15 cellular contexts compared by ENCODE assay signal in genomic region chr14:33647385-33647786, GRCh38.
DNase-seq lines count a peak whose midpoint lies in the region; ATAC-seq, FAIRE-seq and TF ChIP-seq lines count a peak whose summit lies in the region.
"Had no signal": no experiment of that assay in that cellular context is flagged by ENCODE, and none has a peak within 500 bp of the region (broad histone marks: within the 10 kb centered on the region; RNA-seq: fewer than 3 reads in every experiment).

No MANE protein-coding gene starts in this region.

- no peak overlapping the region for H2AFZ ChIP-seq in PC-9
- peak overlapping the region; percentile 43 for H2AFZ ChIP-seq in endothelial cell of umbilical vein (ENCODE audit: low read depth, low read length)

- H3K4me3 ChIP-seq in PC-9 (no peak overlapping the region), endothelial cell of umbilical vein (replicated peaks in 1 of 3; ENCODE audit: insufficient read depth in 1 of 3, low read depth in 1 of 3, low read length in 3 of 3) (no peak overlapping the region), right cardiac atrium (ENCODE audit: low read length) (no peak overlapping the region)

- dilution Hi-C loops in endothelial cell of umbilical vein (cut with MboI; ENCODE audit: extremely low pct_ligation_motif_present, low sequenced_read_pairs) = no loop called here

- H3K9me2 ChIP-seq in PC-9 (ENCODE audit: insufficient read depth) = no peaks in the 10 kb centered on the region

- H3K9me3 ChIP-seq in PC-9 (ENCODE audit: insufficient read depth, low read depth) (no peaks in the 10 kb centered on the region), endothelial cell of umbilical vein (replicated peaks; ENCODE audit: control insufficient read depth, insufficient read depth, low read length) (no peaks in the 10 kb centered on the region), right cardiac atrium (ENCODE audit: control insufficient read depth, low read length) (no peaks in the 10 kb centered on the region)

- H3K4me2 ChIP-seq in PC-9 (0 out of 2 replicates have a peak overlapping the region, but pooled peaks have one; percentile 14), endothelial cell of umbilical vein (ENCODE audit: insufficient read depth, low read length) (peak overlapping the region; percentile 53)

- H4K20me1 ChIP-seq in PC-9 (ENCODE audit: insufficient read depth) (no peaks in the 10 kb centered on the region), endothelial cell of umbilical vein (replicated peaks; ENCODE audit: control insufficient read depth, extremely low read depth, insufficient read depth, low read length) (no peaks in the 10 kb centered on the region)

- H3F3A ChIP-seq in PC-9 (ENCODE audit: insufficient read depth, low read depth) = peaks cover 15% of the 10 kb centered on the region; the same call in 1 of the 2 replicates

- peak overlapping the region; percentile 37 for H3K9ac ChIP-seq in endothelial cell of umbilical vein (replicated peaks; ENCODE audit: extremely low read depth, insufficient read depth, low read length)

- peak; percentile 95 for DNase-seq in EH (ENCODE audit: low read depth)
- peak; percentile 16 to 87 for DNase-seq in PC-9
- DNase-seq in endothelial cell of umbilical vein (ENCODE audit: low read depth, low spot score) = peak; percentile 85
- no peak for DNase-seq in omental fat pad (ENCODE audit: low spot score)
- no peak for DNase-seq in caudate nucleus (lab: John Stamatoyannopoulos, UW)
- DNase-seq in right cardiac atrium = no peak
- DNase-seq in Calu3 = no peak
- DNase-seq: activated CD4-positive, alpha-beta T cell treated with anti-CD3 and anti-CD28 coated beads for 4 hours; activated naive CD4-positive, alpha-beta T cell; DMS 273 treated with DMSO at 0.1 percent for 48 hours; KBM-7; natural killer cell; SHP77 treated with DMSO at 0.1 percent for 48 hours; stimulated activated CD4-positive, alpha-beta T cell treated with anti-CD3 and anti-CD28 coated beads, Interleukin-2, amount 100 ng/mL, for 24 hours had no signal

- POLR2A ChIA-PET in PC-9 (lab: Charles Lee; ENCODE audit: unreplicated experiment) = no interaction called here
- POLR2A ChIA-PET in endothelial cell of umbilical vein (lab: Charles Lee) = no interaction called here

- no peak overlapping the region for H3K27ac Mint-ChIP-seq in Calu3 (ENCODE audit: unreplicated experiment)
- H3K27ac Mint-ChIP-seq: natural killer cell had no signal

- H3K36me3 Mint-ChIP-seq in Calu3 (ENCODE audit: insufficient read depth, unreplicated experiment) = no peaks in the 10 kb centered on the region
- H3K36me3 Mint-ChIP-seq: natural killer cell had no signal

- H3K9me1 ChIP-seq in endothelial cell of umbilical vein (replicated peaks; ENCODE audit: control insufficient read depth, extremely low read depth, insufficient read depth, low read length) = no peaks in the 10 kb centered on the region

- H3K36me3 ChIP-seq in PC-9 (ENCODE audit: low read depth) (no peaks in the 10 kb centered on the region), endothelial cell of umbilical vein (ENCODE audit: control insufficient read depth in 2 of 2, extremely low read depth in 1 of 2, insufficient read depth in 2 of 2, low read length in 2 of 2) (no peaks in the 10 kb centered on the region)

- no peaks in the 10 kb centered on the region for H3K79me2 ChIP-seq in PC-9 (ENCODE audit: low read depth)
- H3K79me2 ChIP-seq in endothelial cell of umbilical vein (ENCODE audit: control insufficient read depth, insufficient read depth, low read length) = no peaks in the 10 kb centered on the region

- no peaks in the 10 kb centered on the region for H3K4me1 Mint-ChIP-seq in Calu3 (ENCODE audit: low read depth, unreplicated experiment)
- H3K4me1 Mint-ChIP-seq: natural killer cell had no signal

- peak; percentile 81 for FAIRE-seq in endothelial cell of umbilical vein (lab: Jason Lieb, UNC)

- WGBS in right cardiac atrium = 85% methylated on average over 3 of the region's 3 CpGs

- H3K4me1 ChIP-seq in PC-9 (replicated peaks; ENCODE audit: insufficient read depth) (peaks cover 19% of the 10 kb centered on the region), endothelial cell of umbilical vein (ENCODE audit: control insufficient read depth, extremely low read depth, insufficient read depth, low read length) (peaks cover 30% of the 10 kb centered on the region), right cardiac atrium (ENCODE audit: control insufficient read depth, insufficient read depth, low read length) (no peaks in the 10 kb centered on the region)

- ATAC-seq in omental fat pad (ENCODE audit: low FRiP score) (peak; percentile 90), right cardiac atrium (no peak), HG03025 (IDR thresholded peaks at IDR 0.05; ENCODE audit: low FRiP score, unreplicated experiment) (no peak)
- ATAC-seq: natural killer cell had no signal

- TF ChIP-seq POLR2A in endothelial cell of umbilical vein (IDR thresholded peaks at IDR 0.05; ENCODE audit: low read depth, low read length) = no peak

- no peaks in the 10 kb centered on the region for H3K27me3 ChIP-seq in PC-9 (ENCODE audit: insufficient read depth, low read depth)
- no peaks in the 10 kb centered on the region for H3K27me3 ChIP-seq in endothelial cell of umbilical vein (ENCODE audit: control insufficient read depth in 2 of 2, insufficient read depth in 2 of 2, low read length in 2 of 2)
- no peaks in the 10 kb centered on the region for H3K27me3 ChIP-seq in right cardiac atrium (ENCODE audit: control insufficient read depth, insufficient read depth)

- H3K27me3 Mint-ChIP-seq in Calu3 (ENCODE audit: unreplicated experiment) = peaks cover 52% of the 10 kb centered on the region

- CTCF ChIA-PET in PC-9 (lab: Charles Lee) = no interaction called here
- CTCF ChIA-PET in endothelial cell of umbilical vein (lab: Charles Lee) = no interaction called here
- CTCF ChIA-PET in Calu3 (lab: Charles Lee) = no interaction called here

- H3K9me3 Mint-ChIP-seq in Calu3 (ENCODE audit: low read depth, unreplicated experiment) = no peaks in the 10 kb centered on the region

- no peak overlapping the region for H3K4me3 Mint-ChIP-seq in Calu3 (ENCODE audit: low read depth, unreplicated experiment)
- H3K4me3 Mint-ChIP-seq: natural killer cell had no signal

- no TSS peak for BruUV-seq in PC-9 (replicated peaks; lab: Mats Ljungman, UMichigan)
- BruUV-seq in endothelial cell of umbilical vein (replicated peaks; lab: Mats Ljungman, UMichigan) = no TSS peak
- no TSS peak for BruUV-seq in Calu3 (replicated peaks; lab: Mats Ljungman, UMichigan)

- intact Hi-C loops in PC-9 (cut with micrococcal nuclease; ENCODE audit: unreplicated experiment) (no loop called here), endothelial cell of umbilical vein (cut with micrococcal nuclease) (loop anchor here (1.0 to 2.0 kb wide), 5 partner anchors 8 to 173 kb away; no protein-coding TSS in a partner anchor), right cardiac atrium (cut with DNase I) (no loop called here), Calu3 (cut with micrococcal nuclease; ENCODE audit: unreplicated experiment) (no loop called here)

- peak overlapping the region; percentile 66 for H3K27ac ChIP-seq in PC-9
- peak overlapping the region; percentile 90 for H3K27ac ChIP-seq in endothelial cell of umbilical vein (ENCODE audit: insufficient read depth, low read depth, low read length)
- no peak overlapping the region for H3K27ac ChIP-seq in caudate nucleus (ENCODE audit: low read depth, low read length)
- H3K27ac ChIP-seq in right cardiac atrium (ENCODE audit: low read length) = no peak overlapping the region

- TF ChIP-seq CTCF in PC-9 (conservative IDR thresholded peaks at IDR 0.05) = no peak
- TF ChIP-seq CTCF in endothelial cell of umbilical vein (IDR thresholded peaks at IDR 0.05; ENCODE audit: extremely low read depth in 1 of 2, insufficient read depth in 1 of 2, low read depth in 1 of 2, low read length in 2 of 2) = no peak
- TF ChIP-seq CTCF in omental fat pad (IDR thresholded peaks at IDR 0.05) = no peak
- TF ChIP-seq CTCF in Calu3 (IDR thresholded peaks at IDR 0.05; ENCODE audit: unreplicated experiment) = no peak

TF ChIP-seq in endothelial cell of umbilical vein, 7 proteins besides CTCF, POLR2A, EP300 and RAD21:
- TF ChIP-seq JUN (IDR thresholded peaks at IDR 0.05; ENCODE audit: borderline replicate concordance, insufficient read depth, insufficient read length, low read depth) (peak; percentile 83), MAX (IDR thresholded peaks at IDR 0.05; ENCODE audit: insufficient read depth, insufficient read length) (no peak), POLR2AphosphoS5 (IDR thresholded peaks at IDR 0.05; ENCODE audit: insufficient read depth, low read depth, low read length) (peak; percentile 51), FOS (IDR thresholded peaks at IDR 0.05; ENCODE audit: borderline replicate concordance, insufficient read depth, low read length) (peak; percentile 97), GATA2 (IDR thresholded peaks at IDR 0.05; ENCODE audit: insufficient read depth, insufficient read length, low read depth, low read length) (peak; percentile 43), MYC (IDR thresholded peaks at IDR 0.05; ENCODE audit: low read depth, low read length) (no peak)
TF ChIP-seq in endothelial cell of umbilical vein: peak in this region for 4.

Comparison
In these comparisons a context has a peak if more than half of its experiments do, and no peak if none do; other contexts are left out.
1. DNase-seq: peak in EH (single experiment), PC-9 (2 of 2) and endothelial cell of umbilical vein (single experiment); none in omental fat pad (single experiment), caudate nucleus (0 of 61), right cardiac atrium (0 of 3) and Calu3 (single experiment).
2. H3K27ac ChIP-seq: peak in PC-9 (single experiment) and endothelial cell of umbilical vein (single experiment); none in caudate nucleus (single experiment) and right cardiac atrium (single experiment).